ENCODE assay signal across 1 cellular context in the genomic region with DNA sequence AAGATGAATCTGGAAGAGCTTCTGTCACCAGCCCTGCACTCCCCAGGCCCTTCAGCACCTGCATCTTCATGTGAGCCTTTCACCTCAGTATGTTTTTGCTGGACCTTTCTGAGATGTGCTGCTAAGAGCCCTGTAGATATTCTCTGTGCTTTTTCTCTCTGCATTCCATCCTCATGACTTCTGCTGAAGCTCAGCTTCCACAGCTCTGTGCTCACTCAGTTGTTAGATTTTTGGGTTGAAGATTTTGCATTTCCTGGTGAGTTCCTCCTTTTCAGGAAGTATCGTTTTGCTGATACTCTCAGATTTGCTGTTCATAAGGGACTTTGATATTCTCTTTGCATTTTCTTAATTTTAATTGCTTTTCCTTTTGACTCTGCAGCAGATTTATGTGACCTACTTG.
TF ChIP-seq lines count a peak whose summit lies in the region.

No MANE protein-coding gene starts in this region.

TF ChIP-seq in IMR-90, 13 proteins besides CTCF, POLR2A, EP300 and RAD21:
- no peak for TF ChIP-seq NFE2L2 (IDR thresholded peaks at IDR 0.05; ENCODE audit: low read depth, low read length)
- TF ChIP-seq, protein P1, sequence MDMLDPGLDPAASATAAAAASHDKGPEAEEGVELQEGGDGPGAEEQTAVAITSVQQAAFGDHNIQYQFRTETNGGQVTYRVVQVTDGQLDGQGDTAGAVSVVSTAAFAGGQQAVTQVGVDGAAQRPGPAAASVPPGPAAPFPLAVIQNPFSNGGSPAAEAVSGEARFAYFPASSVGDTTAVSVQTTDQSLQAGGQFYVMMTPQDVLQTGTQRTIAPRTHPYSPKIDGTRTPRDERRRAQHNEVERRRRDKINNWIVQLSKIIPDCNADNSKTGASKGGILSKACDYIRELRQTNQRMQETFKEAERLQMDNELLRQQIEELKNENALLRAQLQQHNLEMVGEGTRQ (IDR thresholded peaks at IDR 0.05; ENCODE audit: low read depth, low read length), result no peak
- TF ChIP-seq RCOR1 (IDR thresholded peaks at IDR 0.05; ENCODE audit: insufficient replicate concordance, low read length), result no peak
